1 cellular context compared by ENCODE assay signal in the genomic region with DNA sequence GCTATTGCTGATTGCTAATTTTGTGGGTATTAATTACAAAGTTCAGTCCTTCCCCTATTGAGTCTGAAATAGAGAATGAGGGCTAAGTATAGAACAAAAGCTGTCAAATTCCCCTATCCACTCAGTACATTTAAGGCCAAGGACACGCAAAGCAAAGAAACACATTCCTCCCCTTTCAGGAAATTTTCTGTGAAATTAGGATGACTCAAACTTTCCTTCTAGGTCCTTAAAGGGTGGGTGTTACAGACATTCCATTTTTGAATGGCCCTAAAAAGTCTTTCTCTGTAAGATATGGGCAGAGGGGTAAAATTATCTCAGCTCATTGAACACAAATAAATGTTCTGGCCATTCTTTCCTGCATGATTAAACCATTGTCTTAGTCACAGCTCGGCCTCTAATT.
TF ChIP-seq lines count a peak whose summit lies in the region.

No MANE protein-coding gene starts in this region.

TF ChIP-seq in endothelial cell of umbilical vein, 7 proteins besides CTCF, POLR2A, EP300 and RAD21 (continued from another document):
- TF ChIP-seq JUN (IDR thresholded peaks at IDR 0.05; ENCODE audit: borderline replicate concordance, insufficient read depth, insufficient read length, low read depth) (no peak), MYC (IDR thresholded peaks at IDR 0.05; ENCODE audit: low read depth, low read length) (no peak), GATA2 (IDR thresholded peaks at IDR 0.05; ENCODE audit: insufficient read depth, insufficient read length, low read depth, low read length) (no peak), POLR2AphosphoS5 (IDR thresholded peaks at IDR 0.05; ENCODE audit: insufficient read depth, low read depth, low read length) (no peak), EZH2 (IDR thresholded peaks at IDR 0.05; ENCODE audit: borderline replicate concordance, low read depth, low read length, severe bottlenecking) (no peak), FOS (IDR thresholded peaks at IDR 0.05; ENCODE audit: borderline replicate concordance, insufficient read depth, low read length) (no peak)
